In genomic region chr13:26880741-26881140, GRCh38 we compare ENCODE assay signal across 1 cellular context.
TF ChIP-seq lines count a peak whose summit lies in the region.

No MANE protein-coding gene starts in this region.

TF ChIP-seq in A549, 52 proteins besides CTCF, POLR2A, EP300 and RAD21 (continued from another document):
- TF ChIP-seq CHD4 (IDR thresholded peaks at IDR 0.05; ENCODE audit: borderline replicate concordance), result no peak
- TF ChIP-seq HEYL (CRISPR knock-in tag; IDR thresholded peaks at IDR 0.05), result no peak
- TF ChIP-seq HOXA7 (CRISPR knock-in tag; IDR thresholded peaks at IDR 0.05), result no peak
- no peak for TF ChIP-seq BCL3 (IDR thresholded peaks at IDR 0.05)
- no peak for TF ChIP-seq ATOH8 (CRISPR knock-in tag; IDR thresholded peaks at IDR 0.05; ENCODE audit: low read depth)
